ENCODE assay signal across 1 cellular context in genomic region chr6:127946388-127946787, GRCh38.
TF ChIP-seq lines count a peak whose summit lies in the region.

No MANE protein-coding gene starts in this region.

TF ChIP-seq in A549, 52 proteins besides CTCF, POLR2A, EP300 and RAD21 (continued from another document):
- no peak for TF ChIP-seq HEYL (CRISPR knock-in tag; IDR thresholded peaks at IDR 0.05)
- TF ChIP-seq FOXS1 (CRISPR knock-in tag; IDR thresholded peaks at IDR 0.05), result no peak
